Comparison of ENCODE assay signal across 23 cellular contexts in genomic region chr12:59388176-59388575, GRCh38.
"Had no signal": no experiment of that assay in that cellular context is flagged by ENCODE, and none has a peak within 500 bp of the region (broad histone marks: within the 10 kb centered on the region; RNA-seq: fewer than 3 reads in every experiment).

No MANE protein-coding gene starts in this region.

- DNase-seq: activated CD4-positive, alpha-beta T cell treated with anti-CD3 and anti-CD28 coated beads for 4 hours; activated CD4-positive, alpha-beta T cell treated with anti-CD3 and anti-CD28 coated beads, Interleukin-2, amount 50 U/mL, for 4 hours; activated naive CD4-positive, alpha-beta T cell; activated T-cell treated with anti-CD3 and anti-CD28 coated beads for 4 hours; activated T-cell treated with anti-CD3 and anti-CD28 coated beads, Interleukin-2, amount 50 U/mL, for 72 hours; aorta; body of pancreas; dorsolateral prefrontal cortex; effector memory CD8-positive, alpha-beta T cell; islet precursor cell; left ventricle myocardium superior; nephron progenitor cell; ovary; retina; sigmoid colon; small intestine; stimulated activated CD4-positive, alpha-beta T cell treated with anti-CD3 and anti-CD28 coated beads, Interleukin-4, amount 100 ng/mL, for 24 hours; uterus had no signal

- H2AFZ ChIP-seq: hepatocyte had no signal

- H3K4me3 ChIP-seq: body of pancreas, dorsolateral prefrontal cortex, gastroesophageal sphincter, hepatocyte, ovary, prostate gland, sigmoid colon, uterus had no signal

- H3K4me2 ChIP-seq: hepatocyte had no signal

- H3K27me3 ChIP-seq: body of pancreas, dorsolateral prefrontal cortex, gastroesophageal sphincter, hepatocyte, ovary, sigmoid colon, uterus had no signal

- H3K9me3 ChIP-seq: body of pancreas, gastroesophageal sphincter, neutrophil, ovary, prostate gland, sigmoid colon, uterus had no signal

- ATAC-seq: activated T-cell treated with anti-CD3 and anti-CD28 coated beads, Interleukin-2, amount 50 U/mL, for 72 hours; body of pancreas; effector memory CD8-positive, alpha-beta T cell; gastroesophageal sphincter; left ventricle myocardium superior; stimulated activated effector memory CD8-positive, alpha-beta T cell treated with anti-CD3 and anti-CD28 coated beads, Interleukin-12 subunit alpha, Interleukin-12 subunit beta, amount 100 ng/mL, for 72 hours had no signal

- H3K79me2 ChIP-seq: hepatocyte had no signal

- H3K27ac ChIP-seq: body of pancreas, dorsolateral prefrontal cortex, gastroesophageal sphincter, hepatocyte, neutrophil, ovary, prostate gland, sigmoid colon, uterus had no signal

- H3K4me1 ChIP-seq: body of pancreas, gastroesophageal sphincter, prostate gland, sigmoid colon, uterus had no signal

- H3K36me3 ChIP-seq: gastroesophageal sphincter, neutrophil, ovary, prostate gland, sigmoid colon, uterus had no signal
